30 cellular contexts compared by ENCODE assay signal in the genomic region with DNA sequence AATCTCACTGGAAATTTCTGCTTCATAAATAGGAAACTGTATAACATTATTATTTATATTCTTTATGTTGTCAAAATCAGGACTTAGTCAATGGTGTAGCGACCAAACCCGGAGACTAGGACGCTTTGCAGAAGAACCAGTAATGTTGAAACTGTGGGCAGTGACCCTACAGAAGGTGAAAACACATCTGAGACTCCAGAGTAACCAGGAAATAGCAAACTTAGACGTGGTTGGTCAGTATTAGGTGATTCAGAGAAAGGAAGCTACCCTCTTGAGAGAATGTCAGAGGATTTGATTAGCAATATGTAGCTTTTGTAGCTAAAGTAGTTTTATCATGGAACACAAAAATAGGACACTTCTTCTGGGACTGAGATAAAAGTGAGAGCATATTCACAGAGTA.
DNase-seq lines count a peak whose midpoint lies in the region; ATAC-seq, FAIRE-seq and TF ChIP-seq lines count a peak whose summit lies in the region.
"Had no signal": no experiment of that assay in that cellular context is flagged by ENCODE, and none has a peak within 500 bp of the region (broad histone marks: within the 10 kb centered on the region; RNA-seq: fewer than 3 reads in every experiment).

No MANE protein-coding gene starts in this region.

- peak; percentile 81 for ATAC-seq in GM18868 (IDR thresholded peaks at IDR 0.05; ENCODE audit: unreplicated experiment)
- ATAC-seq in HG02678 (IDR thresholded peaks at IDR 0.05; ENCODE audit: unreplicated experiment) = no peak
- ATAC-seq in GM19035 (IDR thresholded peaks at IDR 0.05; ENCODE audit: unreplicated experiment) = no peak
- ATAC-seq: A549, Panc1 had no signal

- no peaks in the 10 kb centered on the region for H3K9me3 Mint-ChIP-seq in activated T-cell treated with anti-CD3 and anti-CD28 coated beads, Interleukin-2, amount 50 U/mL, for 24 hours
- H3K9me3 Mint-ChIP-seq: CD4-positive, alpha-beta T cell had no signal

- no peak overlapping the region for H3K4me2 ChIP-seq in keratinocyte (ENCODE audit: control insufficient read depth, extremely low read depth, insufficient read depth, low read depth, low read length)
- H3K4me2 ChIP-seq: A549; BLaER1 treated with 17β-estradiol and CSF1 and Interleukin-3, amounts not matched to agents 10 nM and 100 nM had no signal

- H3K4me3 Mint-ChIP-seq in activated T-cell treated with anti-CD3 and anti-CD28 coated beads, Interleukin-2, amount 50 U/mL, for 24 hours = no peak overlapping the region
- H3K4me3 Mint-ChIP-seq: CD4-positive, alpha-beta T cell had no signal

- no peak overlapping the region for H3K4me3 ChIP-seq in bronchial epithelial cell (ENCODE audit: low read depth, low read length)
- no peak overlapping the region for H3K4me3 ChIP-seq in keratinocyte (ENCODE audit: control insufficient read depth in 2 of 3, extremely low read depth in 1 of 3, insufficient read depth in 2 of 3, low read depth in 1 of 3, low read length in 3 of 3)
- H3K4me3 ChIP-seq: A549; BLaER1 treated with 17β-estradiol and CSF1 and Interleukin-3, amounts not matched to agents 10 nM and 100 nM; MG63 had no signal

- DNase-seq in LHCN-M2 (ENCODE audit: low read depth) (peak; percentile 2), bronchial epithelial cell (ENCODE audit: low read depth) (peak; percentile 11), keratinocyte (ENCODE audit: low read depth, low spot score) (no peak)
- DNase-seq in central memory CD4-positive, alpha-beta T cell = no peak
- no peak for DNase-seq in activated T-cell treated with anti-CD3 and anti-CD28 coated beads, Interleukin-2, amount 50 U/mL, for 24 hours
- DNase-seq: AML-193; CD4-positive, alpha-beta T cell; GDM1; H7; Karpas-422; MG63; NCI-H1105 treated with DMSO at 0.1 percent for 48 hours; NCI-H146; NCI-H1930; NCI-H2107; NCI-H446; NCI-H524 treated with DMSO at 0.1 percent for 48 hours; NCI-H774; SHP77; T-helper 1 cell had no signal

- dilution Hi-C loops in keratinocyte (cut with MboI; ENCODE audit: extremely low pct_ligation_motif_present, low sequenced_read_pairs) = no loop called here

- TF ChIP-seq CTCF in bronchial epithelial cell (IDR thresholded peaks at IDR 0.05; ENCODE audit: insufficient read depth, low read length, severe bottlenecking) (no peak), keratinocyte (optimal IDR thresholded peaks at IDR 0.05 in 1 of 3, IDR thresholded peaks at IDR 0.05 in 1 of 3, conservative IDR thresholded peaks at IDR 0.05 in 1 of 3; ENCODE audit: extremely low read depth in 1 of 3, insufficient read depth in 2 of 3, low read length in 3 of 3) (no peak)

- H3K9me3 ChIP-seq in keratinocyte (ENCODE audit: control insufficient read depth, low read depth, low read length) = no peaks in the 10 kb centered on the region
- H3K9me3 ChIP-seq: A549; BLaER1 treated with 17β-estradiol and CSF1 and Interleukin-3, amounts not matched to agents 10 nM and 100 nM; MG63 had no signal

- no peaks in the 10 kb centered on the region for H3K27me3 Mint-ChIP-seq in activated T-cell treated with anti-CD3 and anti-CD28 coated beads, Interleukin-2, amount 50 U/mL, for 24 hours
- H3K27me3 Mint-ChIP-seq: CD4-positive, alpha-beta T cell had no signal

- H3K79me2 ChIP-seq in keratinocyte (ENCODE audit: control insufficient read depth, insufficient read depth, low read length) = no peaks in the 10 kb centered on the region

- H4K20me1 ChIP-seq in keratinocyte (ENCODE audit: control insufficient read depth, extremely low read depth, insufficient read depth, low read length) = no peaks in the 10 kb centered on the region
- H4K20me1 ChIP-seq: BLaER1 treated with 17β-estradiol and CSF1 and Interleukin-3, amounts not matched to agents 10 nM and 100 nM had no signal

- peak overlapping the region; percentile 11 for H2AFZ ChIP-seq in keratinocyte (ENCODE audit: control insufficient read depth, low read length)

- H3K36me3 ChIP-seq in bronchial epithelial cell (ENCODE audit: control insufficient read depth, insufficient read depth, low read length) (no peaks in the 10 kb centered on the region), keratinocyte (ENCODE audit: control insufficient read depth in 2 of 2, extremely low read depth in 1 of 2, insufficient read depth in 2 of 2, low read length in 2 of 2) (no peaks in the 10 kb centered on the region)
- H3K36me3 ChIP-seq: BLaER1 treated with 17β-estradiol and CSF1 and Interleukin-3, amounts not matched to agents 10 nM and 100 nM; MG63 had no signal

- no peak overlapping the region for H3K9ac ChIP-seq in keratinocyte (ENCODE audit: control insufficient read depth, extremely low read depth, insufficient read depth, low read length)
- H3K9ac ChIP-seq: BLaER1 treated with 17β-estradiol and CSF1 and Interleukin-3, amounts not matched to agents 10 nM and 100 nM had no signal

- H3K27ac Mint-ChIP-seq in activated T-cell treated with anti-CD3 and anti-CD28 coated beads, Interleukin-2, amount 50 U/mL, for 24 hours = no peak overlapping the region
- H3K27ac Mint-ChIP-seq: CD4-positive, alpha-beta T cell had no signal

- no peaks in the 10 kb centered on the region for H3K4me1 Mint-ChIP-seq in activated T-cell treated with anti-CD3 and anti-CD28 coated beads, Interleukin-2, amount 50 U/mL, for 24 hours (ENCODE audit: low read depth)

- no peaks in the 10 kb centered on the region for H3K9me1 ChIP-seq in keratinocyte (ENCODE audit: control insufficient read depth, extremely low read depth, insufficient read depth, low read length)

- no peak overlapping the region for H3K27ac ChIP-seq in keratinocyte (ENCODE audit: control insufficient read depth, insufficient read depth, low read length)
- H3K27ac ChIP-seq: A549; BLaER1 treated with 17β-estradiol and CSF1 and Interleukin-3, amounts not matched to agents 10 nM and 100 nM; HL-60; RWPE1 had no signal

- peaks cover 14% of the 10 kb centered on the region for H3K4me1 ChIP-seq in keratinocyte (ENCODE audit: control insufficient read depth, extremely low read depth, insufficient read depth, low read length)
- H3K4me1 ChIP-seq: A549 had no signal

- H3K36me3 Mint-ChIP-seq in activated T-cell treated with anti-CD3 and anti-CD28 coated beads, Interleukin-2, amount 50 U/mL, for 24 hours (ENCODE audit: low read depth) = no peaks in the 10 kb centered on the region

- no peak for FAIRE-seq in bronchial epithelial cell (lab: Jason Lieb, UNC)
- no peak for FAIRE-seq in keratinocyte (lab: Jason Lieb, UNC)
- FAIRE-seq: A549, D721Med, GM12891 had no signal

- H3K27me3 ChIP-seq in bronchial epithelial cell (ENCODE audit: control insufficient read depth, insufficient read depth, low read length) = no peaks in the 10 kb centered on the region
- no peaks in the 10 kb centered on the region for H3K27me3 ChIP-seq in keratinocyte (ENCODE audit: control insufficient read depth, extremely low read depth, insufficient read depth, low read length)
- H3K27me3 ChIP-seq: BLaER1 treated with 17β-estradiol and CSF1 and Interleukin-3, amounts not matched to agents 10 nM and 100 nM; MG63 had no signal

Comparison
In these comparisons a context has a peak if more than half of its experiments do, and no peak if none do; other contexts are left out.
1. DNase-seq: peak in LHCN-M2 (single experiment) and bronchial epithelial cell (single experiment); none in keratinocyte (single experiment), central memory CD4-positive, alpha-beta T cell (single experiment) and activated T-cell treated with anti-CD3 and anti-CD28 coated beads, Interleukin-2, amount 50 U/mL, for 24 hours (single experiment).